In genomic region chr1:235513495-235514366, GRCh38 we compare ENCODE assay signal across 7 cellular contexts.
DNase-seq lines count a peak whose midpoint lies in the region; ATAC-seq lines count a peak whose summit lies in the region.

No MANE protein-coding gene starts in this region.

- DNase-seq in DMS53 treated with DMSO at 0.1 percent for 48 hours (lab: John Stamatoyannopoulos, UW; ENCODE audit: unreplicated experiment) (peak; percentile 62), NCI-H774 (lab: John Stamatoyannopoulos, UW) (peak; percentile 55), amniotic epithelial cell (ENCODE audit: low read depth) (peak; percentile 65), iPS-NIHi11 (ENCODE audit: low spot score) (peak; percentile 39)
- DNase-seq in stimulated activated CD4-positive, alpha-beta T cell treated with anti-CD3 and anti-CD28 coated beads, Interleukin-4, amount 100 ng/mL, for 24 hours, result peak; percentile 62

- ATAC-seq in HG03175 (IDR thresholded peaks at IDR 0.05; ENCODE audit: unreplicated experiment), result peak; percentile 42
- ATAC-seq in HG03135 (IDR thresholded peaks at IDR 0.05; ENCODE audit: unreplicated experiment), result no peak
